In the genomic region with DNA sequence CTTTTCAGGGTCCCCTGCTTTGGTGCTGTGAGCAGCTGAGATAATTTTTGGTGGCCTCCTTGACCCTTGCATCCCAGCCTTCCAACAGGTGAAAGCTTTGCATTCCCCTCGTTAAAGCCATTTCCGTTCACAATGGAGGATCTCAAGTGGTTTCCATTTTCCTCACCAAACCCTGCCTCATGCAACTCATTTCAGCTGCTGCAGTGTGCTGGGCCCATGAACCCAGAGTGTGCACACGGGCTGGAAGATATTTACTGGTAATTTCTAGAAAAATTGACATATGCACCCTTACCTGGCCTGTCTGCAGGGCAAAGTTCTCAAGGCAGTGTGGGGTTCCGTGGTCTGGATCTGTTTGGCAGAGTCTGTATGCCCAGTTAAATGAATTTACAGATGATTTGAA, we compare ENCODE assay signal across 25 cellular contexts.
"Had no signal": no experiment of that assay in that cellular context is flagged by ENCODE, and none has a peak within 500 bp of the region (broad histone marks: within the 10 kb centered on the region; RNA-seq: fewer than 3 reads in every experiment).

No MANE protein-coding gene starts in this region.

- DNase-seq: activated CD4-positive, alpha-beta memory T cell treated with anti-CD3 and anti-CD28 coated beads for 36 hours; activated CD4-positive, alpha-beta T cell treated with anti-CD3 and anti-CD28 coated beads for 36 hours; activated CD4-positive, alpha-beta T cell treated with anti-CD3 and anti-CD28 coated beads, Interleukin-2, amount 10 ng/mL, durations not matched to agents 24 days and 14 days; activated CD4-positive, CD25-positive, alpha-beta regulatory T cell; activated CD4-positive, CD25-positive, alpha-beta regulatory T cell treated with anti-CD3 and anti-CD28 coated beads, Interleukin-2, amount 50 U/mL, for 72 hours; activated CD8-positive, alpha-beta memory T cell treated with anti-CD3 and anti-CD28 coated beads, Interleukin-2, amount 50 U/mL, for 4 hours; activated CD8-positive, alpha-beta T cell treated with anti-CD3 and anti-CD28 coated beads, Interleukin-2, amount 10 ng/mL, durations not matched to agents 7 days and 5 days; activated effector memory CD4-positive, alpha-beta T cell treated with anti-CD3 and anti-CD28 coated beads, Interleukin-2, amount 50 U/mL, for 16 hours; activated naive CD4-positive, alpha-beta T cell treated with anti-CD3 and anti-CD28 coated beads for 36 hours; activated naive CD8-positive, alpha-beta T cell treated with anti-CD3 and anti-CD28 coated beads for 36 hours; activated naive CD8-positive, alpha-beta T cell treated with anti-CD3 and anti-CD28 coated beads, Interleukin-2, amount 50 U/mL, for 24 hours; activated T-cell treated with anti-CD3 and anti-CD28 coated beads, Interleukin-2, amount 50 U/mL, for 1 hour; activated T-cell treated with anti-CD3 and anti-CD28 coated beads, Interleukin-2, amount 50 U/mL, for 48 hours; amygdala; aorta; body of pancreas; caudate nucleus; effector memory CD4-positive, alpha-beta T cell; endodermal cell; foreskin melanocyte; T-helper 1 cell; T-helper 17 cell; T1000 had no signal

- H3K27ac ChIP-seq: adrenal gland, body of pancreas, gastroesophageal sphincter had no signal

- H3K9me3 ChIP-seq: adrenal gland, body of pancreas, gastroesophageal sphincter had no signal

- H3K4me1 ChIP-seq: adrenal gland, body of pancreas had no signal

- H3K36me3 ChIP-seq: adrenal gland, gastroesophageal sphincter had no signal

- H3K27me3 ChIP-seq: adrenal gland, body of pancreas, gastroesophageal sphincter had no signal

- H3K4me3 ChIP-seq: adrenal gland, body of pancreas, gastroesophageal sphincter had no signal
